ENCODE assay signal across 1 cellular context in the genomic region with DNA sequence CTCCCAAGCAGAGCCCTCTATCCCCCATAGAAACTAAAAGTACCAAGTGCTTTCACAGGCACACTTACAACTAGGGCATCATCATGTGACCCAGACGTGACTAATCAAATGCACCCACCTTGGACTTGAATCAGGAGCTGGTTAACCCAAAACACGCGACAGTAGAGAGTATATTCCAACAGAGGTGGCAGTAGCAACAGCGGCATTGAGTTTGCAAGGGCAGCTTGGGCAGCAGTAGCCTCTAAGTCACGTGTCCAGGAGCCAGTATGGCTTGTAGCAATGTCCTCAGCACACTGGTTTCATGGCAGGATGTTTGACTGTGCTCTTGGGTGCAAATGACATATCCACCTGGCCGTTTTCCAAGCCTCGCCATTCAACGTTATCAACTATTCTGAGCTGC.
TF ChIP-seq lines count a peak whose summit lies in the region.

No MANE protein-coding gene starts in this region.

TF ChIP-seq in GM12878, 131 proteins besides CTCF, POLR2A, EP300 and RAD21:
- TF ChIP-seq, protein P1, sequence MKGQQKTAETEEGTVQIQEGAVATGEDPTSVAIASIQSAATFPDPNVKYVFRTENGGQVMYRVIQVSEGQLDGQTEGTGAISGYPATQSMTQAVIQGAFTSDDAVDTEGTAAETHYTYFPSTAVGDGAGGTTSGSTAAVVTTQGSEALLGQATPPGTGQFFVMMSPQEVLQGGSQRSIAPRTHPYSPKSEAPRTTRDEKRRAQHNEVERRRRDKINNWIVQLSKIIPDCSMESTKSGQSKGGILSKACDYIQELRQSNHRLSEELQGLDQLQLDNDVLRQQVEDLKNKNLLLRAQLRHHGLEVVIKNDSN (IDR thresholded peaks at IDR 0.05; ENCODE audit: borderline replicate concordance, extremely low read length, insufficient read depth, low read depth, low read length): peak; percentile 8
- TF ChIP-seq ZNF384 (IDR thresholded peaks at IDR 0.05; ENCODE audit: borderline replicate concordance, low read depth, low read length): no peak
